In the genomic region with DNA sequence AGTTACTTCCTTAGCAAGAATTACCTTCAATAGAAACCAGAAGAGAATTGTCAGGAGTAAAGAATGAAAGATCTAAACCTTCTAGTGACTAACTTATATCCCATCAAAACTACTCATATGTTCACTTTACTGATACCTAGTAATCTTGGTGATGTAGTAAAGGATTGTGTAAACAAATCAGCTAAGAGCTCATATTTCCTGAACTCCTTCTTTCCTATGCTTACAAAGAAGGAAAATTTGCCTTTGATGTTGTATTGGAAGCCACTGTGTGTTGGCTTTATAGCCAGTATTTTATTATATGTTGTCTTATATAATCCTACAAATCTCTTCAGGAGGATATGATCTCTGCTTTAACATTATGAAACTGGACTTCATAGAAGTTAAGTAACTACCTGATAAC, we compare ENCODE assay signal across 23 cellular contexts.
DNase-seq lines count a peak whose midpoint lies in the region; ATAC-seq, FAIRE-seq and TF ChIP-seq lines count a peak whose summit lies in the region.
"Had no signal": no experiment of that assay in that cellular context is flagged by ENCODE, and none has a peak within 500 bp of the region (broad histone marks: within the 10 kb centered on the region; RNA-seq: fewer than 3 reads in every experiment).

No MANE protein-coding gene starts in this region.

- no peaks in the 10 kb centered on the region for H3K9me1 ChIP-seq in K562 (ENCODE audit: control insufficient read depth, insufficient read depth, low read length)

- no peaks in the 10 kb centered on the region for H4K20me1 ChIP-seq in K562 (replicated peaks; ENCODE audit: control insufficient read depth, insufficient read depth, low read length)
- H4K20me1 ChIP-seq in osteoblast (ENCODE audit: insufficient read depth, low read length), result no peaks in the 10 kb centered on the region

- H3K79me2 ChIP-seq in K562 (ENCODE audit: control insufficient read depth, insufficient read depth, low read length), result no peaks in the 10 kb centered on the region
- no peaks in the 10 kb centered on the region for H3K79me2 ChIP-seq in osteoblast (ENCODE audit: insufficient read depth, low read length)

- H3K27ac ChIP-seq in K562 (ENCODE audit: extremely low read depth, low read depth, low read length), result peak overlapping the region; percentile 40; the same call in 1 of the 3 replicates
- H3K27ac ChIP-seq in osteoblast (ENCODE audit: low read depth, low read length), result no peak overlapping the region
- no peak overlapping the region for H3K27ac ChIP-seq in effector memory CD4-positive, alpha-beta T cell (ENCODE audit: insufficient read depth, low read length, poor library complexity, severe bottlenecking)
- H3K27ac ChIP-seq: GM23248, KMS-11, PC-9 had no signal

- no peak overlapping the region for H3K4me3 ChIP-seq in K562
- H3K4me3 ChIP-seq in osteoblast (ENCODE audit: insufficient read depth, low read length), result no peak overlapping the region
- no peak overlapping the region for H3K4me3 ChIP-seq in effector memory CD4-positive, alpha-beta T cell (ENCODE audit: insufficient read depth, low read depth, low read length, poor library complexity, severe bottlenecking)
- H3K4me3 ChIP-seq: GM12878, GM23248, HAP-1, PC-9 had no signal

- in situ Hi-C loops in K562 (cut with MboI), result no loop called here

- no peak for TF ChIP-seq POLR2A in K562 (conservative IDR thresholded peaks at IDR 0.05)

- FAIRE-seq in K562 (lab: Jason Lieb, UNC), result no peak
- FAIRE-seq: A204.1, GM12878 had no signal

- no peak for TF ChIP-seq CTCF in K562 (IDR thresholded peaks at IDR 0.05 in 2 of 3, conservative IDR thresholded peaks at IDR 0.05 in 1 of 3; ENCODE audit: insufficient read depth in 2 of 3, low read depth in 1 of 3, low read length in 3 of 3)
- no peak for TF ChIP-seq CTCF in osteoblast (IDR thresholded peaks at IDR 0.05; ENCODE audit: extremely low read depth, low read depth, low read length)

- no TSS peak for BruUV-seq in K562 (replicated peaks; lab: Mats Ljungman, UMichigan)

- no peaks in the 10 kb centered on the region for H3K36me3 ChIP-seq in K562 (ENCODE audit: control insufficient read depth, insufficient read depth, low read length)
- no peaks in the 10 kb centered on the region for H3K36me3 ChIP-seq in osteoblast (ENCODE audit: insufficient read depth, low read length)
- no peaks in the 10 kb centered on the region for H3K36me3 ChIP-seq in effector memory CD4-positive, alpha-beta T cell (ENCODE audit: control insufficient read depth, insufficient read depth, low read length)
- H3K36me3 ChIP-seq: HAP-1 had no signal

- H2AFZ ChIP-seq in K562 (ENCODE audit: low read depth, low read length) (no peak overlapping the region), osteoblast (ENCODE audit: low read length) (no peak overlapping the region)
- H2AFZ ChIP-seq: GM23248, PC-9 had no signal

- POLR2A ChIA-PET in K562 (lab: Yijun Ruan, JAX), result interaction anchor here (0.9 kb wide), 1 partner anchor 80 kb away, joined by 3 read pairs; no protein-coding TSS in a partner anchor

- H3K9ac ChIP-seq in K562 (ENCODE audit: insufficient read depth in 1 of 2, low read depth in 2 of 2, low read length in 2 of 2), result no peak overlapping the region
- H3K9ac ChIP-seq: GM23248, KMS-11 had no signal

- no peak overlapping the region for H3K4me2 ChIP-seq in K562 (ENCODE audit: insufficient read depth, low read length)
- H3K4me2 ChIP-seq in osteoblast (ENCODE audit: insufficient read depth, low read length), result no peak overlapping the region
- H3K4me2 ChIP-seq: KMS-11, PC-9 had no signal

- DNase-seq in HCEC 1CT (peak; percentile 32), NCI-H69 (lab: John Stamatoyannopoulos, UW) (peak; percentile 25), K562 (ENCODE audit: extremely low read depth in 1 of 4, low spot score in 3 of 4) (no peak), osteoblast (ENCODE audit: insufficient read length, low spot score, missing footprints) (peak; percentile 65), AG08396 (ENCODE audit: low spot score) (no peak)
- no peak for DNase-seq in effector memory CD4-positive, alpha-beta T cell
- DNase-seq: Caco-2; CD4-positive, alpha-beta T cell; DMS 273 treated with DMSO at 0.1 percent for 48 hours; DMS79 treated with DMSO at 0.1 percent for 48 hours; GM23248; NCI-H1105 treated with DMSO at 0.1 percent for 48 hours; NCI-H2029 treated with DMSO at 0.1 percent for 48 hours; NCI-H524 treated with DMSO at 0.1 percent for 48 hours; PC-9; SHP77; SW 1271; T-helper 17 cell had no signal

- intact Hi-C loops in K562 (cut with micrococcal nuclease), result no loop called here

- ATAC-seq in K562 (no peak), HG03025 (IDR thresholded peaks at IDR 0.05; ENCODE audit: low FRiP score, unreplicated experiment) (no peak)
- ATAC-seq: T-helper 17 cell had no signal

- H3K4me1 ChIP-seq in K562 (replicated peaks in 1 of 2; ENCODE audit: control insufficient read depth in 2 of 2, insufficient read depth in 2 of 2, low read length in 2 of 2) (no peaks in the 10 kb centered on the region; a peak in 3 of 5 replicates), osteoblast (ENCODE audit: insufficient read depth, low read length) (peaks cover 8% of the 10 kb centered on the region)
- no peaks in the 10 kb centered on the region for H3K4me1 ChIP-seq in effector memory CD4-positive, alpha-beta T cell (ENCODE audit: control insufficient read depth, insufficient read depth, low read length, poor library complexity, severe bottlenecking)
- H3K4me1 ChIP-seq: Caco-2 had no signal

- no peak for TF ChIP-seq RAD21 in K562 (CRISPR knock-in tag; conservative IDR thresholded peaks at IDR 0.05 in 1 of 2, IDR thresholded peaks at IDR 0.05 in 1 of 2)

- H3K27me3 ChIP-seq in K562 (ENCODE audit: control insufficient read depth in 2 of 2, insufficient read depth in 2 of 2, low read length in 2 of 2), result no peaks in the 10 kb centered on the region
- no peaks in the 10 kb centered on the region for H3K27me3 ChIP-seq in osteoblast (ENCODE audit: insufficient read depth, low read length)
- no peaks in the 10 kb centered on the region for H3K27me3 ChIP-seq in effector memory CD4-positive, alpha-beta T cell (replicated peaks; ENCODE audit: control insufficient read depth, insufficient read depth, low read length, poor library complexity, severe bottlenecking)

- TF ChIP-seq EP300 in K562 (IDR thresholded peaks at IDR 0.05; ENCODE audit: low read length), result no peak

- H3K9me3 ChIP-seq in K562 (replicated peaks; ENCODE audit: control insufficient read depth, insufficient read depth, low read depth, low read length) (0 out of 2 replicates have a peak, but pooled peaks cover 2% of the 10 kb centered on the region), osteoblast (ENCODE audit: low read depth, low read length) (no peaks in the 10 kb centered on the region)
- H3K9me3 ChIP-seq in effector memory CD4-positive, alpha-beta T cell (ENCODE audit: control insufficient read depth, low read length), result no peaks in the 10 kb centered on the region
- H3K9me3 ChIP-seq: Caco-2, HAP-1 had no signal

- CTCF ChIA-PET in K562 (lab: Yijun Ruan, JAX; ENCODE audit: low intra/inter-chr PET ratio), result no interaction called here

TF ChIP-seq in K562, 482 proteins besides CTCF, POLR2A, EP300 and RAD21:
- no peak for TF ChIP-seq FOXJ3 (CRISPR knock-in tag; IDR thresholded peaks at IDR 0.05)
- no peak for TF ChIP-seq MCM5 (IDR thresholded peaks at IDR 0.05; ENCODE audit: low read depth)
- no peak for TF ChIP-seq HMGN3 (IDR thresholded peaks at IDR 0.05; ENCODE audit: borderline replicate concordance, extremely low read depth, insufficient read length, low read depth, low read length)
- no peak for TF ChIP-seq CTCFL (IDR thresholded peaks at IDR 0.05; ENCODE audit: borderline replicate concordance, insufficient read depth, low read depth, low read length, poor library complexity, severe bottlenecking)

Comparison
In these comparisons a context has a peak if more than half of its experiments do, and no peak if none do; other contexts are left out.
1. DNase-seq: peak in HCEC 1CT (single experiment), NCI-H69 (single experiment) and osteoblast (single experiment); none in K562 (0 of 4), AG08396 (single experiment) and effector memory CD4-positive, alpha-beta T cell (0 of 3).